8 cellular contexts compared by ENCODE assay signal in the genomic region with DNA sequence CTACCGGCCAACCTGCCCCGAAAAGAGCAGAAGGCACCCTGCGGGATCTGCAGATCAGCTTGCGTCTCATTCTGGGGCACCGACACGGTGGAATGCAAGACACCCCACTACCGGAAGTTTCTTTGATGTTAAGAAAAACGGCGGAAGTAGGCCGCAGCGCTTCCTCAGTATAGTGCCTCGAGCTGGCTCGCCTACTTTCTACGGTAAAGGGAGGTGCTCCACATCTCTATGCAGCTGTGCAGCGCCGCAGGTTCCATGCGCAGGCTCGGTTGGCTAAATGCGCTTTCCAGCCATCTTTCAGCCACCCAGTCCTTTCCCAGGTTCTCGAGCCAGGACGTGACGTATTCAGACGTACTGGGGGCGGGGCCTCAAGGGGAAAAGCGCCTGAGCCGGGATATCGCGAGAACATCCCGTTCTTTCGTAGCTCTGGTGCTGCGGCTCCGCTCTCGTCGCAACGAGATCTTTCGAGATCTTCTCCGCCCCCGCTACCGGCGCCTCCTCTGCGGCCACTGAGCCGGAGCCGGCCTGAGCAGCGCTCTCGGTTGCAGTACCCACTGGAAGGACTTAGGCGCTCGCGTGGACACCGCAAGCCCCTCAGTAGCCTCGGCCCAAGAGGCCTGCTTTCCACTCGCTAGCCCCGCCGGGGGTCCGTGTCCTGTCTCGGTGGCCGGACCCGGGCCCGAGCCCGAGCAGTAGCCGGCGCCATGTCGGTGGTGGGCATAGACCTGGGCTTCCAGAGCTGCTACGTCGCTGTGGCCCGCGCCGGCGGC. TPM values are rescaled to one million over a fixed set of nuclear protein-coding genes. Genes with fewer than 3 reads are reported as not detected.
DNase-seq lines count a peak whose midpoint lies in the region; ATAC-seq and TF ChIP-seq lines count a peak whose summit lies in the region.

A gene (plus strand): TSS at position 467 of the 770 bp plus-strand sequence. CDS start 238 bp downstream, at position 705.

- DNase-seq in NCI-H2196 treated with DMSO at 0.1 percent for 48 hours (lab: John Stamatoyannopoulos, UW; ENCODE audit: unreplicated experiment) (peak; percentile 95), breast epithelium (ENCODE audit: low spot score in 2 of 2) (peak; percentile 97 to 98)

- peaks cover 59% of the 10 kb centered on the region for H3K79me2 ChIP-seq in ACC112 (ENCODE audit: control insufficient read depth, insufficient read depth, low read length, unreplicated experiment)

- H3K36me3 ChIP-seq in ACC112 (ENCODE audit: insufficient read depth, low read length) (no peaks in the 10 kb centered on the region), breast epithelium (no peaks in the 10 kb centered on the region), skeletal muscle tissue (ENCODE audit: control insufficient read depth in 3 of 3, insufficient read depth in 3 of 3, low read length in 3 of 3) (peaks cover 0 to 4% (median 0%) of the 10 kb centered on the region in 3 donors)

- peak; percentile 84 for ATAC-seq in GM18870 (IDR thresholded peaks at IDR 0.05; ENCODE audit: unreplicated experiment)
- peak; percentile 84 for ATAC-seq in HG03135 (IDR thresholded peaks at IDR 0.05; ENCODE audit: unreplicated experiment)

- peak within 1 kb of the TSS; percentile 99 for H3K4me3 ChIP-seq in ACC112 (ENCODE audit: low read depth, low read length)
- H3K4me3 ChIP-seq in breast epithelium, result peak within 1 kb of the TSS; percentile 97 to 98 (median 98)
- peak within 1 kb of the TSS; percentile 96 for H3K4me3 ChIP-seq in iPS-18c (ENCODE audit: insufficient read depth, low read depth, low read length)
- H3K4me3 ChIP-seq in skeletal muscle tissue (ENCODE audit: low read length in 3 of 3), result peak within 1 kb of the TSS; percentile 93 to 97 (median 94)

- H3K27me3 ChIP-seq in ACC112 (ENCODE audit: insufficient read depth, low read length), result no peaks in the 10 kb centered on the region
- no peaks in the 10 kb centered on the region for H3K27me3 ChIP-seq in breast epithelium
- H3K27me3 ChIP-seq in skeletal muscle tissue (ENCODE audit: control insufficient read depth in 3 of 3, insufficient read depth in 3 of 3, low read length in 3 of 3), result no peaks in the 10 kb centered on the region

- peak within 1 kb of the TSS; percentile 77 for H2AFZ ChIP-seq in ACC112 (ENCODE audit: low read length, unreplicated experiment)

- peaks cover 25% of the 10 kb centered on the region for H3K4me1 ChIP-seq in ACC112 (ENCODE audit: control insufficient read depth, insufficient read depth, low read length, unreplicated experiment)
- H3K4me1 ChIP-seq in breast epithelium, result peaks cover 0 to 10% of the 10 kb centered on the region in 2 donors
- H3K4me1 ChIP-seq in skeletal muscle tissue (ENCODE audit: control insufficient read depth in 3 of 3, insufficient read depth in 3 of 3, low read length in 3 of 3), result peaks cover 28 to 38% (median 37%) of the 10 kb centered on the region in 3 donors

- H3K9me3 ChIP-seq in breast epithelium, result no peaks in the 10 kb centered on the region
- H3K9me3 ChIP-seq in iPS-18c (ENCODE audit: control insufficient read depth, insufficient read depth, low read length), result no peaks in the 10 kb centered on the region
- H3K9me3 ChIP-seq in skeletal muscle tissue (ENCODE audit: control insufficient read depth in 3 of 3, low read length in 3 of 3), result no peaks in the 10 kb centered on the region

- H3K9ac ChIP-seq in skeletal muscle tissue (ENCODE audit: low read depth in 1 of 3, low read length in 3 of 3), result peak within 1 kb of the TSS; percentile 98 to 99 (median 99)

- TF ChIP-seq CTCF in VCaP (conservative IDR thresholded peaks at IDR 0.05) (no peak), breast epithelium (IDR thresholded peaks at IDR 0.05) (peak in 1 of 3 donors; percentile 26)

- intact Hi-C loops in breast epithelium (cut with DNase I; ENCODE audit: low total_unique reads), result no loop called here

- peak within 1 kb of the TSS; percentile 88 for H3K27ac ChIP-seq in ACC112 (ENCODE audit: low read depth, low read length)
- H3K27ac ChIP-seq in VCaP, result peak within 1 kb of the TSS; percentile 96
- peak within 1 kb of the TSS; percentile 98 to 99 for H3K27ac ChIP-seq in breast epithelium
- H3K27ac ChIP-seq in skeletal muscle tissue (ENCODE audit: low read depth, low read length), result peak within 1 kb of the TSS; percentile 98

- peak; percentile 85 for TF ChIP-seq POLR2A in breast epithelium (IDR thresholded peaks at IDR 0.05)

RNA-seq across cellular contexts. Expression of the gene that starts here (rescaled TPM):
- total RNA-seq in breast epithelium (10 to 100 TPM; 45.6 to 67.2 (median 55.4) TPM), skeletal muscle tissue (59.0 TPM)

Comparison
In these comparisons a context has a peak if more than half of its experiments do, and no peak if none do; other contexts are left out.
1. Peak in every context shown above with its lines: DNase-seq, ATAC-seq, H3K4me3 ChIP-seq and H3K27ac ChIP-seq.